In genomic region chr5:161549106-161549505, GRCh38 we compare ENCODE assay signal across 10 cellular contexts.
DNase-seq lines count a peak whose midpoint lies in the region; ATAC-seq and TF ChIP-seq lines count a peak whose summit lies in the region.
"Had no signal": no experiment of that assay in that cellular context is flagged by ENCODE, and none has a peak within 500 bp of the region (broad histone marks: within the 10 kb centered on the region; RNA-seq: fewer than 3 reads in every experiment).

No MANE protein-coding gene starts in this region.

- H3K9me3 Mint-ChIP-seq in stimulated activated effector memory CD8-positive, alpha-beta T cell treated with anti-CD3 and anti-CD28 coated beads, Interleukin-12 subunit alpha, Interleukin-12 subunit beta, amount 100 ng/mL, for 72 hours = peaks cover 10% of the 10 kb centered on the region

- H3K4me1 Mint-ChIP-seq in stimulated activated effector memory CD8-positive, alpha-beta T cell treated with anti-CD3 and anti-CD28 coated beads, Interleukin-12 subunit alpha, Interleukin-12 subunit beta, amount 100 ng/mL, for 72 hours = peaks cover 11% of the 10 kb centered on the region

- no peak for TF ChIP-seq CTCF in astrocyte of the spinal cord (IDR thresholded peaks at IDR 0.05; ENCODE audit: low read depth, low read length)

- in situ Hi-C loops in astrocyte of the spinal cord (cut with HindIII; ENCODE audit: low sequenced_read_pairs) = no loop called here

- H3K36me3 Mint-ChIP-seq in stimulated activated effector memory CD8-positive, alpha-beta T cell treated with anti-CD3 and anti-CD28 coated beads, Interleukin-12 subunit alpha, Interleukin-12 subunit beta, amount 100 ng/mL, for 72 hours = no peaks in the 10 kb centered on the region
- H3K36me3 Mint-ChIP-seq: activated naive CD8-positive, alpha-beta T cell had no signal

- H3K27ac Mint-ChIP-seq in stimulated activated effector memory CD8-positive, alpha-beta T cell treated with anti-CD3 and anti-CD28 coated beads, Interleukin-12 subunit alpha, Interleukin-12 subunit beta, amount 100 ng/mL, for 72 hours = no peak overlapping the region
- H3K27ac Mint-ChIP-seq: activated naive CD8-positive, alpha-beta T cell had no signal

- peak; percentile 37 for ATAC-seq in stimulated activated effector memory CD8-positive, alpha-beta T cell treated with anti-CD3 and anti-CD28 coated beads, Interleukin-12 subunit alpha, Interleukin-12 subunit beta, amount 100 ng/mL, for 72 hours
- ATAC-seq in GM21529 (IDR thresholded peaks at IDR 0.05; ENCODE audit: unreplicated experiment) = no peak
- no peak for ATAC-seq in GM21717 (IDR thresholded peaks at IDR 0.05; ENCODE audit: unreplicated experiment)

- H3K4me3 ChIP-seq in astrocyte of the spinal cord (ENCODE audit: low read depth, low read length) = no peak overlapping the region

- H3K4me3 Mint-ChIP-seq in stimulated activated effector memory CD8-positive, alpha-beta T cell treated with anti-CD3 and anti-CD28 coated beads, Interleukin-12 subunit alpha, Interleukin-12 subunit beta, amount 100 ng/mL, for 72 hours = no peak overlapping the region

- peak; percentile 16 to 61 for DNase-seq in NCI-H524 (lab: John Stamatoyannopoulos, UW)
- no peak for DNase-seq in NCI-H524 treated with DMSO at 0.1 percent for 48 hours (lab: John Stamatoyannopoulos, UW)
- DNase-seq in astrocyte of the spinal cord (ENCODE audit: low read depth, low spot score) = peak; percentile 26
- peak; percentile 56 for DNase-seq in islet precursor cell
- DNase-seq in stimulated activated effector memory CD8-positive, alpha-beta T cell treated with anti-CD3 and anti-CD28 coated beads, Interleukin-12 subunit alpha, Interleukin-12 subunit beta, amount 100 ng/mL, for 72 hours (ENCODE audit: low spot score in 2 of 2) = no peak
- DNase-seq in activated CD8-positive, alpha-beta memory T cell treated with anti-CD3 and anti-CD28 coated beads for 24 hours = no peak
- DNase-seq: GDM1 had no signal

Comparison
In these comparisons a context has a peak if more than half of its experiments do, and no peak if none do; other contexts are left out.
1. DNase-seq: peak in NCI-H524 (2 of 2), astrocyte of the spinal cord (single experiment) and islet precursor cell (single experiment); none in NCI-H524 treated with DMSO at 0.1 percent for 48 hours (single experiment), stimulated activated effector memory CD8-positive, alpha-beta T cell treated with anti-CD3 and anti-CD28 coated beads, Interleukin-12 subunit alpha, Interleukin-12 subunit beta, amount 100 ng/mL, for 72 hours (0 of 2) and activated CD8-positive, alpha-beta memory T cell treated with anti-CD3 and anti-CD28 coated beads for 24 hours (single experiment).